In the genomic region with DNA sequence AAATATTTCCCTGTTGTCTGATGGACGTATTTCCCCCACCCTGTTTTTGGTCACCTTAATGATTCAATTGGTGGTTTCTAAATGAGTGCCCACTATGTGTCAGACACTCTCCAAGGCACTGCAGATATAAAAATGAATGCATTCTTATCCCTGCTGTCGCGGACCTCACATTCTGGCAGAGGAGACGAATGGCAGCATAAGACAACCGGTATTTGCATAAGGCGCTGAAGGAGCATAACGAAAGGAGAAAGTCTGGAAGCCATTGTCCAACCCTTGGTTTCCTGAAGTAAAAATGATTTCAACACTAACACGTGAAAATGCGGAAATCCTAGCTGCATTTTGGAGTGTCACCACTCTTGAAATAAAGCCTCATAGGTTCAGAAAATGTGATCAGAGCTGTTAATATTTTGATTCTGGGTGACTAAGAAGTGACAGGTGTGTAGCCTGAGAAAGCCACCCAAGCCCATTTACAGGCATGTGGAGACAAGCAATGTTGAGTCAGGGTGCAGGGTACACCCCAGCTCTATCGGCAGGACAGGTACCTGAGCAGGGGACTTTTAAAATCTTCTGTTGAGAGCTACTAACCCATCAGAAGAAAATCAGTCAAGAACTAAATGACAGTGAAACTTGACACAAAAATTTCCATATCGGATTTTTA, we compare ENCODE assay signal across 10 cellular contexts. TPM values are rescaled to one million over a fixed set of nuclear protein-coding genes. Genes with fewer than 3 reads are reported as not detected.
A peak's percentile ranks its signal among the peaks of the same experiment; 100 is the strongest.
DNase-seq lines count a peak whose midpoint lies in the region; ATAC-seq and TF ChIP-seq lines count a peak whose summit lies in the region.
"Had no signal": no experiment of that assay in that cellular context is flagged by ENCODE, and none has a peak within 500 bp of the region (broad histone marks: within the 10 kb centered on the region; RNA-seq: fewer than 3 reads in every experiment).

No MANE protein-coding gene starts in this region.

- H3K27ac ChIP-seq in left ventricle myocardium inferior (replicated peaks) = no peak overlapping the region
- peak overlapping the region; percentile 73 for H3K27ac ChIP-seq in thymus (ENCODE audit: low read depth)
- H3K27ac ChIP-seq in gastrocnemius medialis = peak overlapping the region in 1 of 4 donors; percentile 10
- H3K27ac ChIP-seq: KMS-11 had no signal

- no peaks in the 10 kb centered on the region for H3K9me3 Mint-ChIP-seq in activated T-helper 1 cell treated with anti-CD3 and anti-CD28 coated beads, Interleukin-12 subunit alpha, Interleukin-12 subunit beta, Interleukin-2, Interleukin-4 antibody, amounts not matched to agents 30 ng/mL and 10 ng/mL and 1 ng/mL, durations not matched to agents 14 hours and 24 hours and 36 hours

- H3K4me1 ChIP-seq in left ventricle myocardium inferior = peaks cover 14% of the 10 kb centered on the region
- peaks cover 34% of the 10 kb centered on the region for H3K4me1 ChIP-seq in thymus (ENCODE audit: control insufficient read depth, insufficient read depth, low read length)
- H3K4me1 ChIP-seq in gastrocnemius medialis = no peaks in the 10 kb centered on the region

- intact Hi-C loops in left ventricle myocardium inferior (cut with micrococcal nuclease) (no loop called here), cardiac septum (cut with DNase I) (no loop called here), gastrocnemius medialis (cut with DNase I; ENCODE audit: low total_unique reads) (no loop called here)
- intact Hi-C loops in activated T-helper 1 cell treated with anti-CD3 and anti-CD28 coated beads, Interleukin-12 subunit alpha, Interleukin-12 subunit beta, Interleukin-2, Interleukin-4 antibody, amounts not matched to agents 30 ng/mL and 10 ng/mL and 1 ng/mL, durations not matched to agents 14 hours and 24 hours and 36 hours (cut with micrococcal nuclease) = no loop called here

- H3K4me1 Mint-ChIP-seq in activated T-helper 1 cell treated with anti-CD3 and anti-CD28 coated beads, Interleukin-12 subunit alpha, Interleukin-12 subunit beta, Interleukin-2, Interleukin-4 antibody, amounts not matched to agents 30 ng/mL and 10 ng/mL and 1 ng/mL, durations not matched to agents 14 hours and 24 hours and 36 hours (ENCODE audit: low read depth) = peaks cover 63% of the 10 kb centered on the region

- no peak for DNase-seq in left ventricle myocardium inferior
- DNase-seq in cardiac septum (ENCODE audit: low spot score) = no peak
- no peak for DNase-seq in activated T-helper 1 cell treated with anti-CD3 and anti-CD28 coated beads, Interleukin-12 subunit alpha, Interleukin-12 subunit beta, Interleukin-2, Interleukin-4 antibody, amounts not matched to agents 30 ng/mL and 10 ng/mL and 1 ng/mL, durations not matched to agents 14 hours and 24 hours and 36 hours (ENCODE audit: low spot score)
- no peak for DNase-seq in omental fat pad (ENCODE audit: low spot score)
- no peak for DNase-seq in ureter (ENCODE audit: low spot score)
- DNase-seq in gastrocnemius medialis = no peak
- DNase-seq: NCI-H69 had no signal

- in situ Hi-C loops in gastrocnemius medialis (cut with MboI; ENCODE audit: low sequenced_read_pairs in 4 of 4) = no loop called here

- H3K36me3 Mint-ChIP-seq in activated T-helper 1 cell treated with anti-CD3 and anti-CD28 coated beads, Interleukin-12 subunit alpha, Interleukin-12 subunit beta, Interleukin-2, Interleukin-4 antibody, amounts not matched to agents 30 ng/mL and 10 ng/mL and 1 ng/mL, durations not matched to agents 14 hours and 24 hours and 36 hours (ENCODE audit: low read depth) = peaks cover 20% of the 10 kb centered on the region

- H3K4me3 Mint-ChIP-seq in activated T-helper 1 cell treated with anti-CD3 and anti-CD28 coated beads, Interleukin-12 subunit alpha, Interleukin-12 subunit beta, Interleukin-2, Interleukin-4 antibody, amounts not matched to agents 30 ng/mL and 10 ng/mL and 1 ng/mL, durations not matched to agents 14 hours and 24 hours and 36 hours = no peak overlapping the region

- H3K27me3 ChIP-seq in left ventricle myocardium inferior (ENCODE audit: low read depth) (no peaks in the 10 kb centered on the region), thymus (ENCODE audit: control insufficient read depth, insufficient read depth) (no peaks in the 10 kb centered on the region), gastrocnemius medialis (no peaks in the 10 kb centered on the region)

- H3K4me3 ChIP-seq in left ventricle myocardium inferior = peak overlapping the region; percentile 29
- H3K4me3 ChIP-seq in thymus (ENCODE audit: low read length) = peak overlapping the region; percentile 5
- H3K4me3 ChIP-seq in gastrocnemius medialis = peak overlapping the region in 1 of 4 donors; percentile 14

- H3K9me3 ChIP-seq in left ventricle myocardium inferior (replicated peaks) (no peaks in the 10 kb centered on the region), thymus (ENCODE audit: control insufficient read depth) (no peaks in the 10 kb centered on the region), gastrocnemius medialis (no peaks in the 10 kb centered on the region)

- peak overlapping the region; percentile 57 for H3K27ac Mint-ChIP-seq in activated T-helper 1 cell treated with anti-CD3 and anti-CD28 coated beads, Interleukin-12 subunit alpha, Interleukin-12 subunit beta, Interleukin-2, Interleukin-4 antibody, amounts not matched to agents 30 ng/mL and 10 ng/mL and 1 ng/mL, durations not matched to agents 14 hours and 24 hours and 36 hours

- H3K27me3 Mint-ChIP-seq in activated T-helper 1 cell treated with anti-CD3 and anti-CD28 coated beads, Interleukin-12 subunit alpha, Interleukin-12 subunit beta, Interleukin-2, Interleukin-4 antibody, amounts not matched to agents 30 ng/mL and 10 ng/mL and 1 ng/mL, durations not matched to agents 14 hours and 24 hours and 36 hours (ENCODE audit: insufficient read depth) = no peaks in the 10 kb centered on the region

- H3K36me3 ChIP-seq in left ventricle myocardium inferior = no peaks in the 10 kb centered on the region
- no peaks in the 10 kb centered on the region for H3K36me3 ChIP-seq in thymus (ENCODE audit: control insufficient read depth, insufficient read depth)
- H3K36me3 ChIP-seq in gastrocnemius medialis = no peaks in the 10 kb centered on the region

- ATAC-seq in HG02623 (IDR thresholded peaks at IDR 0.05; ENCODE audit: unreplicated experiment) = peak; percentile 38
- ATAC-seq in omental fat pad (ENCODE audit: low FRiP score) = no peak
- ATAC-seq in gastrocnemius medialis = no peak

- 30% methylated on average over 11 of the region's 11 CpGs for WGBS in thymus

- TF ChIP-seq CTCF in left ventricle myocardium inferior (IDR thresholded peaks at IDR 0.05; ENCODE audit: borderline replicate concordance) (no peak), omental fat pad (IDR thresholded peaks at IDR 0.05) (no peak), gastrocnemius medialis (IDR thresholded peaks at IDR 0.05 in 4 of 5, conservative IDR thresholded peaks at IDR 0.05 in 1 of 5) (no peak)

- TF ChIP-seq POLR2A in gastrocnemius medialis (IDR thresholded peaks at IDR 0.05) = no peak

RNA-seq across cellular contexts. Expression of a gene that starts 10.1 kb away (rescaled TPM):
- 27.4 TPM for total RNA-seq in left ventricle myocardium inferior
- 42.9 TPM for total RNA-seq in cardiac septum
- 15.9 and 16.0 TPM in 2 replicates for total RNA-seq in activated T-helper 1 cell treated with anti-CD3 and anti-CD28 coated beads, Interleukin-12 subunit alpha, Interleukin-12 subunit beta, Interleukin-2, Interleukin-4 antibody, amounts not matched to agents 30 ng/mL and 10 ng/mL and 1 ng/mL, durations not matched to agents 14 hours and 24 hours and 36 hours
- polyA plus RNA-seq in thymus = 3.7 TPM
- 10 to 100 TPM; 25.3 to 97.7 (median 36.1) TPM for total RNA-seq in omental fat pad
- total RNA-seq in ureter = 20.9 TPM
- 10 to 100 TPM in 3 of 4 donors, 1 to 10 TPM in 1; 4.9 to 68.0 (median 25.8) TPM for total RNA-seq in gastrocnemius medialis
